8 cellular contexts compared by ENCODE assay signal in genomic region chr17:49677134-49677932, GRCh38.
DNase-seq lines count a peak whose midpoint lies in the region; ATAC-seq and TF ChIP-seq lines count a peak whose summit lies in the region.

No MANE protein-coding gene starts in this region.

- ATAC-seq in HG02885 (IDR thresholded peaks at IDR 0.05; ENCODE audit: poor library complexity, unreplicated experiment) (peak; percentile 54), HG03378 (IDR thresholded peaks at IDR 0.05; ENCODE audit: unreplicated experiment) (no peak)

- DNase-seq in GM12864 (ENCODE audit: low read depth) = peak; percentile 80
- DNase-seq in NCI-H2029 treated with DMSO at 0.1 percent for 48 hours (lab: John Stamatoyannopoulos, UW) = peak; percentile 39
- DNase-seq in T1000 (lab: John Stamatoyannopoulos, UW) = peak; percentile 89
- peak; percentile 98 for DNase-seq in astrocyte of the hippocampus (ENCODE audit: low read depth, low spot score)
- DNase-seq in hypothalamus (lab: John Stamatoyannopoulos, UW) = peak; percentile 59 to 95 (median 88)
- peak; percentile 89 for DNase-seq in retina

- no peak for TF ChIP-seq CTCF in GM12864 (IDR thresholded peaks at IDR 0.05; ENCODE audit: low read depth, low read length, missing control alignments)

- H3K4me3 ChIP-seq in GM12864 (ENCODE audit: low read depth, low read length) = peak overlapping the region; percentile 96

Comparison
In these comparisons a context has a peak if more than half of its experiments do, and no peak if none do; other contexts are left out.
1. DNase-seq: peak in every context shown above with its lines; median percentile 98 in astrocyte of the hippocampus; 89 in T1000; 89 in retina; 88 in hypothalamus; 80 in GM12864; 39 in NCI-H2029 treated with DMSO at 0.1 percent for 48 hours.